Comparison of ENCODE assay signal across 23 cellular contexts in genomic region chr13:60417734-60418133, GRCh38. TPM values are rescaled to one million over a fixed set of nuclear protein-coding genes. Genes with fewer than 3 reads are reported as not detected.
DNase-seq lines count a peak whose midpoint lies in the region; ATAC-seq and TF ChIP-seq lines count a peak whose summit lies in the region.
"Had no signal": no experiment of that assay in that cellular context is flagged by ENCODE, and none has a peak within 500 bp of the region (broad histone marks: within the 10 kb centered on the region; RNA-seq: fewer than 3 reads in every experiment).

No MANE protein-coding gene starts in this region.

- TF ChIP-seq CTCF in activated CD8-positive, alpha-beta T cell treated with anti-CD3 and anti-CD28 coated beads for 36 hours (IDR thresholded peaks at IDR 0.05), result no peak

- peaks cover 20% of the 10 kb centered on the region for H3K4me1 Mint-ChIP-seq in activated CD8-positive, alpha-beta T cell treated with anti-CD3 and anti-CD28 coated beads for 36 hours (ENCODE audit: low read depth)
- H3K4me1 Mint-ChIP-seq in activated CD8-positive, alpha-beta T cell treated with anti-CD3 and anti-CD28 coated beads, Interleukin-2, amount 10 ng/mL, durations not matched to agents 7 days and 5 days (ENCODE audit: low read depth), result peaks cover 3% of the 10 kb centered on the region
- H3K4me1 Mint-ChIP-seq in stimulated activated effector memory CD8-positive, alpha-beta T cell treated with anti-CD3 and anti-CD28 coated beads, Interleukin-12 subunit alpha, Interleukin-12 subunit beta, amount 100 ng/mL, for 72 hours, result peaks cover 27% of the 10 kb centered on the region

- peak overlapping the region; percentile 56 for H3K27ac Mint-ChIP-seq in activated CD8-positive, alpha-beta T cell treated with anti-CD3 and anti-CD28 coated beads for 36 hours
- no peak overlapping the region for H3K27ac Mint-ChIP-seq in activated CD8-positive, alpha-beta T cell treated with anti-CD3 and anti-CD28 coated beads, Interleukin-2, amount 10 ng/mL, durations not matched to agents 7 days and 5 days
- peak overlapping the region; percentile 4 for H3K27ac Mint-ChIP-seq in stimulated activated effector memory CD8-positive, alpha-beta T cell treated with anti-CD3 and anti-CD28 coated beads, Interleukin-12 subunit alpha, Interleukin-12 subunit beta, amount 100 ng/mL, for 72 hours
- H3K27ac Mint-ChIP-seq: IgD-negative memory B cell; stimulated activated naive CD8-positive, alpha-beta T cell treated with anti-CD3 and anti-CD28 coated beads, Interleukin-15, Interleukin-2, amounts not matched to agents 100 ng/mL and 50 ng/mL, for 24 hours had no signal

- intact Hi-C loops in activated CD8-positive, alpha-beta T cell treated with anti-CD3 and anti-CD28 coated beads for 36 hours (cut with micrococcal nuclease), result no loop called here

- H3K9me3 Mint-ChIP-seq in activated CD8-positive, alpha-beta T cell treated with anti-CD3 and anti-CD28 coated beads for 36 hours, result peaks cover 5% of the 10 kb centered on the region
- H3K9me3 Mint-ChIP-seq in activated CD8-positive, alpha-beta T cell treated with anti-CD3 and anti-CD28 coated beads, Interleukin-2, amount 10 ng/mL, durations not matched to agents 7 days and 5 days (ENCODE audit: insufficient read depth), result peaks cover 3% of the 10 kb centered on the region
- no peaks in the 10 kb centered on the region for H3K9me3 Mint-ChIP-seq in stimulated activated effector memory CD8-positive, alpha-beta T cell treated with anti-CD3 and anti-CD28 coated beads, Interleukin-12 subunit alpha, Interleukin-12 subunit beta, amount 100 ng/mL, for 72 hours

- peaks cover 10% of the 10 kb centered on the region for H3K36me3 Mint-ChIP-seq in activated CD8-positive, alpha-beta T cell treated with anti-CD3 and anti-CD28 coated beads for 36 hours (ENCODE audit: low read depth)
- peaks cover 15% of the 10 kb centered on the region for H3K36me3 Mint-ChIP-seq in activated CD8-positive, alpha-beta T cell treated with anti-CD3 and anti-CD28 coated beads, Interleukin-2, amount 10 ng/mL, durations not matched to agents 7 days and 5 days (ENCODE audit: low read depth)
- no peaks in the 10 kb centered on the region for H3K36me3 Mint-ChIP-seq in stimulated activated effector memory CD8-positive, alpha-beta T cell treated with anti-CD3 and anti-CD28 coated beads, Interleukin-12 subunit alpha, Interleukin-12 subunit beta, amount 100 ng/mL, for 72 hours

- ATAC-seq in activated CD8-positive, alpha-beta T cell treated with anti-CD3 and anti-CD28 coated beads for 36 hours, result peak; percentile 78
- ATAC-seq in activated CD8-positive, alpha-beta T cell treated with anti-CD3 and anti-CD28 coated beads, Interleukin-2, amount 10 ng/mL, durations not matched to agents 7 days and 5 days, result no peak
- ATAC-seq in GM21529 (IDR thresholded peaks at IDR 0.05; ENCODE audit: unreplicated experiment), result peak; percentile 49
- peak; percentile 45 for ATAC-seq in HG03159 (IDR thresholded peaks at IDR 0.05; ENCODE audit: unreplicated experiment)
- ATAC-seq in stimulated activated effector memory CD8-positive, alpha-beta T cell treated with anti-CD3 and anti-CD28 coated beads, Interleukin-12 subunit alpha, Interleukin-12 subunit beta, amount 100 ng/mL, for 72 hours, result peak; percentile 92
- no peak for ATAC-seq in GM18519 (IDR thresholded peaks at IDR 0.05; ENCODE audit: low FRiP score, unreplicated experiment)

- no peaks in the 10 kb centered on the region for H3K27me3 Mint-ChIP-seq in activated CD8-positive, alpha-beta T cell treated with anti-CD3 and anti-CD28 coated beads for 36 hours
- H3K27me3 Mint-ChIP-seq in activated CD8-positive, alpha-beta T cell treated with anti-CD3 and anti-CD28 coated beads, Interleukin-2, amount 10 ng/mL, durations not matched to agents 7 days and 5 days (ENCODE audit: low read depth), result no peaks in the 10 kb centered on the region
- H3K27me3 Mint-ChIP-seq: CD8-positive, alpha-beta memory T cell; IgD-negative memory B cell; stimulated activated naive CD8-positive, alpha-beta T cell treated with anti-CD3 and anti-CD28 coated beads, Interleukin-15, Interleukin-2, amounts not matched to agents 100 ng/mL and 50 ng/mL, for 24 hours had no signal

- DNase-seq in activated CD8-positive, alpha-beta T cell treated with anti-CD3 and anti-CD28 coated beads for 36 hours, result no peak
- DNase-seq in activated CD8-positive, alpha-beta T cell treated with anti-CD3 and anti-CD28 coated beads, Interleukin-2, amount 10 ng/mL, durations not matched to agents 7 days and 5 days, result no peak
- DNase-seq in stimulated activated effector memory CD8-positive, alpha-beta T cell treated with anti-CD3 and anti-CD28 coated beads, Interleukin-12 subunit alpha, Interleukin-12 subunit beta, amount 100 ng/mL, for 72 hours (ENCODE audit: low spot score in 2 of 2), result no peak
- DNase-seq in pons (ENCODE audit: low spot score) (no peak), NCI-H1930 (lab: John Stamatoyannopoulos, UW) (no peak)
- DNase-seq: activated CD4-positive, alpha-beta T cell treated with anti-CD3 and anti-CD28 coated beads, Interleukin-2, amount 50 U/mL, for 4 hours; activated naive CD4-positive, alpha-beta T cell treated with anti-CD3 and anti-CD28 coated beads, Interleukin-2, amount 50 U/mL, for 16 hours; AML-193; CD8-positive, alpha-beta memory T cell; cerebellar nuclear complex; DMS153; H7; mammary epithelial cell; NCI-H1417; NCI-H524; nucleus accumbens; SK-N-SH; stimulated activated CD4-positive, alpha-beta T cell treated with anti-CD3 and anti-CD28 coated beads, Interleukin-2, amount 100 ng/mL, for 48 hours had no signal

- POLR2A ChIA-PET in activated CD8-positive, alpha-beta T cell treated with anti-CD3 and anti-CD28 coated beads for 36 hours (lab: Charles Lee), result interaction anchor here (0.9 kb wide), 2 partner anchors 14 to 21 kb away, joined by 3 read pairs; partner anchors contain the start of gene TDRD3
- POLR2A ChIA-PET in activated CD8-positive, alpha-beta T cell treated with anti-CD3 and anti-CD28 coated beads, Interleukin-2, amount 10 ng/mL, durations not matched to agents 7 days and 5 days (lab: Charles Lee), result no interaction called here

- CTCF ChIA-PET in activated CD8-positive, alpha-beta T cell treated with anti-CD3 and anti-CD28 coated beads for 36 hours (lab: Charles Lee), result interaction anchor here (1.9 kb wide), 1 partner anchor 21 kb away, joined by 7 read pairs; the partner anchor contains the start of gene TDRD3
- CTCF ChIA-PET in activated CD8-positive, alpha-beta T cell treated with anti-CD3 and anti-CD28 coated beads, Interleukin-2, amount 10 ng/mL, durations not matched to agents 7 days and 5 days (lab: Charles Lee), result no interaction called here

- H3K4me3 Mint-ChIP-seq in activated CD8-positive, alpha-beta T cell treated with anti-CD3 and anti-CD28 coated beads for 36 hours, result no peak overlapping the region
- no peak overlapping the region for H3K4me3 Mint-ChIP-seq in activated CD8-positive, alpha-beta T cell treated with anti-CD3 and anti-CD28 coated beads, Interleukin-2, amount 10 ng/mL, durations not matched to agents 7 days and 5 days
- H3K4me3 Mint-ChIP-seq in stimulated activated effector memory CD8-positive, alpha-beta T cell treated with anti-CD3 and anti-CD28 coated beads, Interleukin-12 subunit alpha, Interleukin-12 subunit beta, amount 100 ng/mL, for 72 hours, result no peak overlapping the region
- H3K4me3 Mint-ChIP-seq: CD8-positive, alpha-beta memory T cell; IgD-negative memory B cell; stimulated activated naive CD8-positive, alpha-beta T cell treated with anti-CD3 and anti-CD28 coated beads, Interleukin-15, Interleukin-2, amounts not matched to agents 100 ng/mL and 50 ng/mL, for 24 hours had no signal

RNA-seq across cellular contexts. Expression of gene TDRD3, which starts 20.7 kb away (rescaled TPM):
- 10 to 100 TPM; 17.1 to 19.0 TPM for total RNA-seq in activated CD8-positive, alpha-beta T cell treated with anti-CD3 and anti-CD28 coated beads for 36 hours
- total RNA-seq in activated CD8-positive, alpha-beta T cell treated with anti-CD3 and anti-CD28 coated beads, Interleukin-2, amount 10 ng/mL, durations not matched to agents 7 days and 5 days, result 10 to 100 TPM; 21.7 to 22.2 TPM

Comparison
In these comparisons a context has a peak if more than half of its experiments do, and no peak if none do; other contexts are left out.
1. ATAC-seq: peak in activated CD8-positive, alpha-beta T cell treated with anti-CD3 and anti-CD28 coated beads for 36 hours (single experiment), GM21529 (single experiment), HG03159 (single experiment) and stimulated activated effector memory CD8-positive, alpha-beta T cell treated with anti-CD3 and anti-CD28 coated beads, Interleukin-12 subunit alpha, Interleukin-12 subunit beta, amount 100 ng/mL, for 72 hours (single experiment); none in activated CD8-positive, alpha-beta T cell treated with anti-CD3 and anti-CD28 coated beads, Interleukin-2, amount 10 ng/mL, durations not matched to agents 7 days and 5 days (single experiment) and GM18519 (single experiment).